8 cellular contexts compared by ENCODE assay signal in genomic region chr19:12365372-12366162, GRCh38. TPM values are rescaled to one million over a fixed set of nuclear protein-coding genes. Genes with fewer than 3 reads are reported as not detected.
A peak's percentile ranks its signal among the peaks of the same experiment; 100 is the strongest.
DNase-seq lines count a peak whose midpoint lies in the region; ATAC-seq and TF ChIP-seq lines count a peak whose summit lies in the region.

Gene ZNF442, minus strand, starts transcription at chr19:12365683. Its CDS starts 2,052 bp downstream, at chr19:12363631.

- no peaks in the 10 kb centered on the region for H4K20me1 ChIP-seq in SK-N-SH (ENCODE audit: insufficient read depth)

- H3K27ac ChIP-seq in SK-N-SH (ENCODE audit: low read depth in 2 of 2, low read length in 1 of 2): peak within 1 kb of the TSS; percentile 54 to 66
- H3K27ac ChIP-seq in suprapubic skin: peak within 1 kb of the TSS; percentile 84

- H2AFZ ChIP-seq in SK-N-SH (ENCODE audit: low read depth): peak within 1 kb of the TSS; percentile 86

- TF ChIP-seq RAD21 in Ishikawa (IDR thresholded peaks at IDR 0.05; ENCODE audit: low read depth) (peak; percentile 42; the same call in 1 of the 2 replicates), SK-N-SH (IDR thresholded peaks at IDR 0.05; ENCODE audit: low read length) (peak; percentile 56)

- H3K9me3 ChIP-seq in SK-N-SH: no peaks in the 10 kb centered on the region
- H3K9me3 ChIP-seq in suprapubic skin: no peaks in the 10 kb centered on the region

- POLR2A ChIA-PET in SK-N-SH (lab: Yijun Ruan, JAX): interaction anchor here (0.5 to 1.9 kb wide), 10 partner anchors 32 to 306 kb away, joined by 3 to 15 read pairs (median 5); partner anchors contain the start of genes ZNF20, ZNF44, ZNF443 and ZNF563

- no peaks in the 10 kb centered on the region for H3K9me2 ChIP-seq in SK-N-SH

- peak within 1 kb of the TSS; percentile 76 for H3K4me2 ChIP-seq in SK-N-SH

- peaks cover 10 to 18% of the 10 kb centered on the region in 2 donors for H3K36me3 Mint-ChIP-seq in activated naive CD4-positive, alpha-beta T cell treated with anti-CD3 and anti-CD28 coated beads, Interleukin-2, amount 50 U/mL, for 72 hours

- ATAC-seq in GM21528 (IDR thresholded peaks at IDR 0.05; ENCODE audit: low FRiP score, unreplicated experiment): peak; percentile 86
- ATAC-seq in activated naive CD4-positive, alpha-beta T cell treated with anti-CD3 and anti-CD28 coated beads, Interleukin-2, amount 50 U/mL, for 72 hours: peak; percentile 98 to 99

- peak within 1 kb of the TSS in 1 of 2 donors; percentile 82 for H3K27ac Mint-ChIP-seq in activated naive CD4-positive, alpha-beta T cell treated with anti-CD3 and anti-CD28 coated beads, Interleukin-2, amount 50 U/mL, for 72 hours

- peaks cover 0 to 7% of the 10 kb centered on the region in 2 donors for H3K9me3 Mint-ChIP-seq in activated naive CD4-positive, alpha-beta T cell treated with anti-CD3 and anti-CD28 coated beads, Interleukin-2, amount 50 U/mL, for 72 hours

- TF ChIP-seq POLR2A in suprapubic skin (IDR thresholded peaks at IDR 0.05): peak in 1 of 2 donors; percentile 72

- DNase-seq in DMS153 (lab: John Stamatoyannopoulos, UW): peak; percentile 79
- DNase-seq in SK-N-SH: peak; percentile 96
- DNase-seq in activated naive CD4-positive, alpha-beta T cell treated with anti-CD3 and anti-CD28 coated beads, Interleukin-2, amount 50 U/mL, for 72 hours (ENCODE audit: low spot score in 2 of 2): peak; percentile 81 to 88
- DNase-seq in glomerular endothelial cell (ENCODE audit: extremely low read depth, low read depth, low spot score): peak; percentile 84
- peak; percentile 66 to 98 (median 92) for DNase-seq in nucleus accumbens (lab: John Stamatoyannopoulos, UW)
- DNase-seq in suprapubic skin (ENCODE audit: low spot score in 2 of 2): peak; percentile 98

- CTCF ChIA-PET in SK-N-SH (lab: Yijun Ruan, JAX): interaction anchor here (0.5 to 1.4 kb wide), 5 partner anchors 32 to 556 kb away, joined by 3 to 7 read pairs (median 3); partner anchors contain the start of genes ZNF44, ZNF563 and ZNF799

- H3K79me2 ChIP-seq in SK-N-SH (ENCODE audit: insufficient read depth): no peaks in the 10 kb centered on the region

- H3K27me3 ChIP-seq in SK-N-SH (ENCODE audit: insufficient read depth): no peaks in the 10 kb centered on the region
- H3K27me3 ChIP-seq in suprapubic skin: no peaks in the 10 kb centered on the region

- peak; percentile 61 for TF ChIP-seq CTCF in SK-N-SH (IDR thresholded peaks at IDR 0.05)
- peak; percentile 37 to 64 for TF ChIP-seq CTCF in suprapubic skin (IDR thresholded peaks at IDR 0.05)

- peaks cover 4% of the 10 kb centered on the region for H3F3A ChIP-seq in SK-N-SH (replicated peaks; ENCODE audit: insufficient read depth)

- WGBS in SK-N-SH (ENCODE audit: low lambda C conversion rate): 2% methylated on average over 14 of the region's 38 CpGs
- 3% methylated on average over 12 of the region's 38 CpGs for WGBS in suprapubic skin

- H3K9ac ChIP-seq in SK-N-SH: peak within 1 kb of the TSS; percentile 81

- H3K4me3 ChIP-seq in SK-N-SH (ENCODE audit: low read depth in 2 of 2, low read length in 1 of 2): peak within 1 kb of the TSS; percentile 78 to 83
- peak within 1 kb of the TSS; percentile 74 for H3K4me3 ChIP-seq in suprapubic skin

- TF ChIP-seq EP300 in Ishikawa (IDR thresholded peaks at IDR 0.05; ENCODE audit: borderline replicate concordance) (no peak), SK-N-SH (IDR thresholded peaks at IDR 0.05; ENCODE audit: borderline replicate concordance in 1 of 2, low read depth in 1 of 2, low read length in 1 of 2) (no peak), suprapubic skin (IDR thresholded peaks at IDR 0.05) (no peak)

- H3K36me3 ChIP-seq in SK-N-SH (replicated peaks in 1 of 2; ENCODE audit: control insufficient read depth in 1 of 2, insufficient read depth in 2 of 2, low read length in 1 of 2) (peaks cover 0 to 3% of the 10 kb centered on the region in 2 experiments), suprapubic skin (no peaks in the 10 kb centered on the region)

- H3K4me1 ChIP-seq in SK-N-SH (ENCODE audit: control insufficient read depth in 1 of 2, insufficient read depth in 2 of 2, low read depth in 1 of 2, low read length in 1 of 2) (no peaks in the 10 kb centered on the region; a peak in 1 of 4 replicates), suprapubic skin (peaks cover 12% of the 10 kb centered on the region)

TF ChIP-seq in Ishikawa, 13 proteins besides CTCF, POLR2A, EP300 and RAD21 (continues in another document):
- TF ChIP-seq ZBTB7A (IDR thresholded peaks at IDR 0.05; ENCODE audit: low read depth): peak; percentile 62; the same call in 1 of the 2 replicates
- 0 out of 2 replicates have a peak, but pooled peaks have one; percentile 8 for TF ChIP-seq TEAD4 (IDR thresholded peaks at IDR 0.05)
- no peak for TF ChIP-seq USF1 (IDR thresholded peaks at IDR 0.05)
- peak; percentile 87 for TF ChIP-seq TAF1 (IDR thresholded peaks at IDR 0.05; ENCODE audit: low read depth)
- no peak; the same call in 1 of the 2 replicates for TF ChIP-seq MAX (IDR thresholded peaks at IDR 0.05)
- no peak for TF ChIP-seq YY1 (IDR thresholded peaks at IDR 0.05; ENCODE audit: low read depth)

TF ChIP-seq in SK-N-SH, 30 proteins besides CTCF, POLR2A, EP300 and RAD21 (continues in another document):
- peak; percentile 51 for TF ChIP-seq IRF3 (IDR thresholded peaks at IDR 0.05; ENCODE audit: low read depth, low read length)
- TF ChIP-seq MXI1 (IDR thresholded peaks at IDR 0.05; ENCODE audit: low read depth, low read length): peak; percentile 86; the same call in 1 of the 2 replicates
- TF ChIP-seq GATA2 (CRISPR knock-in tag; IDR thresholded peaks at IDR 0.05): peak; percentile 41; the same call in 1 of the 2 replicates
- no peak for TF ChIP-seq TCF12 (IDR thresholded peaks at IDR 0.05)
- no peak; the same call in 1 of the 2 replicates for TF ChIP-seq MAX (IDR thresholded peaks at IDR 0.05; ENCODE audit: low read depth)
- peak; percentile 98 for TF ChIP-seq PBX3 (IDR thresholded peaks at IDR 0.05)
- TF ChIP-seq ELF1 (IDR thresholded peaks at IDR 0.05): peak; percentile 68
- TF ChIP-seq SIN3A (IDR thresholded peaks at IDR 0.05; ENCODE audit: borderline replicate concordance, low read depth, low read length): peak; percentile 46; the same call in 1 of the 2 replicates
- TF ChIP-seq JUND (IDR thresholded peaks at IDR 0.05): no peak
- TF ChIP-seq RCOR1 (IDR thresholded peaks at IDR 0.05; ENCODE audit: low read length): no peak
- TF ChIP-seq TEAD4 (IDR thresholded peaks at IDR 0.05; ENCODE audit: borderline replicate concordance, insufficient read depth): no peak
- TF ChIP-seq EZH2phosphoT487 (IDR thresholded peaks at IDR 0.05; ENCODE audit: borderline replicate concordance, low read depth): no peak
- no peak for TF ChIP-seq YY1 (IDR thresholded peaks at IDR 0.05; ENCODE audit: low read depth)
- TF ChIP-seq POLR2AphosphoS5 (IDR thresholded peaks at IDR 0.05; ENCODE audit: low read depth, low read length): peak; percentile 81
- no peak for TF ChIP-seq MEF2A (IDR thresholded peaks at IDR 0.05; ENCODE audit: borderline replicate concordance, low read depth)
- no peak for TF ChIP-seq FOSL2 (IDR thresholded peaks at IDR 0.05; ENCODE audit: borderline replicate concordance, low read depth)
- TF ChIP-seq CHD2 (IDR thresholded peaks at IDR 0.05; ENCODE audit: low read length, partially characterized antibody): no peak
- TF ChIP-seq SMC3 (IDR thresholded peaks at IDR 0.05; ENCODE audit: low read depth, low read length): peak; percentile 48
- TF ChIP-seq RXRA (IDR thresholded peaks at IDR 0.05; ENCODE audit: borderline replicate concordance, low read depth): no peak
- no peak for TF ChIP-seq NFIC (IDR thresholded peaks at IDR 0.05; ENCODE audit: borderline replicate concordance)

RNA-seq across cellular contexts. Expression of gene ZNF442, which starts in this region (rescaled TPM):
- 0.43 and 0.70 TPM in 2 replicates for polyA plus RNA-seq in SK-N-SH (2012; rRNA removed)
- polyA plus RNA-seq in SK-N-SH (2012; cell fraction: cytosol; rRNA removed): 0.50 and 0.62 TPM in 2 replicates
- polyA plus RNA-seq in SK-N-SH (2012; cell fraction: nucleus; rRNA removed): 0.58 and 0.68 TPM in 2 replicates
- 1 to 10 TPM in 1 of 2 donors, under 1 TPM in 1; 0.47 to 5.2 TPM for total RNA-seq in activated naive CD4-positive, alpha-beta T cell treated with anti-CD3 and anti-CD28 coated beads, Interleukin-2, amount 50 U/mL, for 72 hours
- total RNA-seq in glomerular endothelial cell (0.48 and 1.1 TPM in 2 replicates), suprapubic skin (1 to 10 TPM in 3 of 4 donors, under 1 TPM in 1; 0.60 to 4.6 (median 3.1) TPM)

Comparison
In these comparisons a context has a peak if more than half of its experiments do, and no peak if none do; other contexts are left out.
1. Peak in every context shown above with its lines: DNase-seq, ATAC-seq, H3K4me3 ChIP-seq and H3K27ac ChIP-seq.
2. Peak in DNase-seq, H3K4me3 ChIP-seq, H3K27ac ChIP-seq, H3K9ac ChIP-seq and H3K4me2 ChIP-seq in SK-N-SH; RNA of the gene not detected or under 1 TPM.